Comparison of ENCODE assay signal across 23 cellular contexts in the genomic region with DNA sequence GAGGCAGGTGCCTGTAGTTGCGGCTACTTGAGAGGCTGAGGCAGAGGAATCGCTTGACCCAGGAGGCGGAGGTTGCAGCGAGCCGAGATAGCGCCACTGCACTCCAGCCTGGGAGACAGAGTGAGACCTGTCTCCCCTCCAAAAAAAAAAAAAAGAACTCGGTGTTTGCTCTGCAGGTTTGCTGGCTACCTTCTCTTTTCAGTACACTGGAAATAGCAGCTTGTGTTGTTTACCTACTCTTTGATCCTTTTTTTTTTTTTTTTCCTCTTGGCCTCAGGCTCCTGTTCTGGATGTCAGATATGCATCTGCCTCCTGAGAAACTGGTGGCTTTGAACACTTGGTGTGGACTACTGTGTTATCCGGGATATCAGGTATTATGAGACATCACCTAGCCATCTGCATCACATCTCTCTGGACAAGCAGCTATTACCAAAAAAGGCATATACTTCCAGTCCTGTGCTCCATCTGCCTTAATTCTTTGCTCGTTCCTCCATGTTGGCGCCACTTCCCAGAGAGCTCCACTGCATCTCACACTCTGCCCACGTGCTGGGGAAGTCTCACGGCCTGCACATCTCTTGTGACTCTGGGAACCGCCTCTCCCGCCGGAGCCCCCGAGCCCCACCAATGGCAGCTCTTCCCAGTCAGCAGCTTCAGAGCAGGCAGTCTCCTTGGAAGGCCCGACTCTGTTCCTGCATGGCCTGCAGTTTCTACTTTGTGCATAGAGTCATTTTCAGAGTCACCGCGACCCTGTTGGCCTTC. TPM values are rescaled to one million over a fixed set of nuclear protein-coding genes. Genes with fewer than 3 reads are reported as not detected.
A peak's percentile ranks its signal among the peaks of the same experiment; 100 is the strongest.
DNase-seq lines count a peak whose midpoint lies in the region; ATAC-seq and TF ChIP-seq lines count a peak whose summit lies in the region.
"Had no signal": no experiment of that assay in that cellular context is flagged by ENCODE, and none has a peak within 500 bp of the region (broad histone marks: within the 10 kb centered on the region; RNA-seq: fewer than 3 reads in every experiment).

No MANE protein-coding gene starts in this region.

- no peaks in the 10 kb centered on the region for H3K4me1 Mint-ChIP-seq in MCF 10A (ENCODE audit: insufficient read depth, unreplicated experiment)
- H3K4me1 Mint-ChIP-seq: activated CD4-positive, alpha-beta memory T cell treated with anti-CD3 and anti-CD28 coated beads, Interleukin-2, amount 10 ng/mL, durations not matched to agents 7 days and 5 days had no signal

- H3K27ac Mint-ChIP-seq in MCF 10A (ENCODE audit: low read depth, unreplicated experiment), result peak overlapping the region; percentile 46
- H3K27ac Mint-ChIP-seq: activated CD4-positive, alpha-beta memory T cell treated with anti-CD3 and anti-CD28 coated beads, Interleukin-2, amount 10 ng/mL, durations not matched to agents 7 days and 5 days; CD4-positive, alpha-beta T cell; nephron; stimulated activated naive CD8-positive, alpha-beta T cell treated with anti-CD3 and anti-CD28 coated beads, Interleukin-15, Interleukin-2, amounts not matched to agents 100 ng/mL and 50 ng/mL, for 24 hours had no signal

- H3K4me2 ChIP-seq in GM23248 (ENCODE audit: unreplicated experiment), result no peak overlapping the region
- H3K4me2 ChIP-seq: smooth muscle cell had no signal

- no peaks in the 10 kb centered on the region for H3K4me1 ChIP-seq in breast epithelium
- no peaks in the 10 kb centered on the region for H3K4me1 ChIP-seq in GM23248 (ENCODE audit: insufficient read depth)
- no peaks in the 10 kb centered on the region for H3K4me1 ChIP-seq in left lung
- H3K4me1 ChIP-seq: upper lobe of left lung had no signal

- no peaks in the 10 kb centered on the region for H3K79me2 ChIP-seq in GM23248 (ENCODE audit: insufficient read depth)

- H3F3A ChIP-seq in GM23248 (ENCODE audit: insufficient read depth), result no peaks in the 10 kb centered on the region

- no peaks in the 10 kb centered on the region for H3K27me3 ChIP-seq in breast epithelium
- no peaks in the 10 kb centered on the region for H3K27me3 ChIP-seq in GM23248 (replicated peaks; ENCODE audit: insufficient read depth)
- H3K27me3 ChIP-seq in left lung, result no peaks in the 10 kb centered on the region
- H3K27me3 ChIP-seq: upper lobe of left lung had no signal

- no TSS peak for BruUV-seq in MCF 10A (replicated peaks; lab: Mats Ljungman, UMichigan)

- WGBS in GM23248 (ENCODE audit: low coverage in 1 of 2, low lambda C conversion rate in 2 of 2, missing lambda C conversion rate in 2 of 2), 2 experiments, result 98 to 99% methylated on average over 19 of the region's 19 CpGs

- H4K20me1 ChIP-seq in GM23248 (ENCODE audit: insufficient read depth), result no peaks in the 10 kb centered on the region

- peaks cover 91% of the 10 kb centered on the region for H3K36me3 Mint-ChIP-seq in MCF 10A (ENCODE audit: insufficient read depth, unreplicated experiment)

- ATAC-seq in left lung, result no peak

- H3K27ac ChIP-seq in breast epithelium (no peak overlapping the region), GM23248 (no peak overlapping the region), left lung (no peak overlapping the region)
- H3K27ac ChIP-seq: upper lobe of left lung had no signal

- TF ChIP-seq POLR2A in breast epithelium (IDR thresholded peaks at IDR 0.05), result no peak

- no peaks in the 10 kb centered on the region for H3K9me3 ChIP-seq in breast epithelium
- H3K9me3 ChIP-seq in GM23248 (ENCODE audit: low read depth), result no peaks in the 10 kb centered on the region
- no peaks in the 10 kb centered on the region for H3K9me3 ChIP-seq in left lung
- H3K9me3 ChIP-seq: upper lobe of left lung had no signal

- no peak overlapping the region for H3K9ac ChIP-seq in GM23248

- H3K9me2 ChIP-seq in GM23248 (ENCODE audit: insufficient read depth), result no peaks in the 10 kb centered on the region

- intact Hi-C loops in MCF 10A (cut with micrococcal nuclease) (no loop called here), breast epithelium (cut with DNase I; ENCODE audit: low total_unique reads) (no loop called here), left lung (cut with DNase I) (no loop called here)

- POLR2A ChIA-PET in MCF 10A (lab: Yijun Ruan, JAX), result interaction anchor here (0.8 kb wide), 1 partner anchor 32 kb away, joined by 4 read pairs; no protein-coding TSS in a partner anchor

- no peaks in the 10 kb centered on the region for H3K9me3 Mint-ChIP-seq in MCF 10A (ENCODE audit: unreplicated experiment)
- H3K9me3 Mint-ChIP-seq: activated CD4-positive, alpha-beta memory T cell treated with anti-CD3 and anti-CD28 coated beads, Interleukin-2, amount 10 ng/mL, durations not matched to agents 7 days and 5 days; CD4-positive, alpha-beta T cell; nephron; stimulated activated naive CD8-positive, alpha-beta T cell treated with anti-CD3 and anti-CD28 coated beads, Interleukin-15, Interleukin-2, amounts not matched to agents 100 ng/mL and 50 ng/mL, for 24 hours had no signal

- in situ Hi-C loops in GM23248 (cut with MboI), result no loop called here

- CTCF ChIA-PET in MCF 10A (lab: Yijun Ruan, JAX), result no interaction called here

- H2AFZ ChIP-seq in GM23248, result no peak overlapping the region

- no peak overlapping the region for H3K4me3 Mint-ChIP-seq in MCF 10A (ENCODE audit: unreplicated experiment)
- H3K4me3 Mint-ChIP-seq: activated CD4-positive, alpha-beta memory T cell treated with anti-CD3 and anti-CD28 coated beads, Interleukin-2, amount 10 ng/mL, durations not matched to agents 7 days and 5 days; CD4-positive, alpha-beta T cell; nephron; stimulated activated naive CD8-positive, alpha-beta T cell treated with anti-CD3 and anti-CD28 coated beads, Interleukin-15, Interleukin-2, amounts not matched to agents 100 ng/mL and 50 ng/mL, for 24 hours had no signal

- TF ChIP-seq CTCF in MCF 10A (IDR thresholded peaks at IDR 0.05; ENCODE audit: unreplicated experiment) (no peak), breast epithelium (IDR thresholded peaks at IDR 0.05) (no peak), left lung (IDR thresholded peaks at IDR 0.05) (no peak)

- H3K36me3 ChIP-seq in breast epithelium, result no peaks in the 10 kb centered on the region
- H3K36me3 ChIP-seq in GM23248 (ENCODE audit: low read depth), result peaks cover 38% of the 10 kb centered on the region; the same call in 1 of the 2 replicates
- H3K36me3 ChIP-seq in left lung, result peaks cover 0 to 97% of the 10 kb centered on the region in 2 donors

- DNase-seq in MCF 10A (ENCODE audit: unreplicated experiment) (no peak), breast epithelium (ENCODE audit: low spot score in 2 of 2) (no peak), NCI-H146 treated with DMSO at 0.1 percent for 48 hours (lab: John Stamatoyannopoulos, UW; ENCODE audit: unreplicated experiment) (peak; percentile 70), ecto neural progenitor cell (ENCODE audit: low spot score) (peak; percentile 33), pons (ENCODE audit: low spot score) (peak; percentile 3), GM23248 (no peak), RKO (ENCODE audit: low spot score) (no peak), left lung (no peak)
- DNase-seq: activated CD4-positive, alpha-beta memory T cell treated with anti-CD3 and anti-CD28 coated beads, Interleukin-2, amount 10 ng/mL, durations not matched to agents 7 days and 5 days; activated CD4-positive, CD25-positive, alpha-beta regulatory T cell; activated naive CD4-positive, alpha-beta T cell treated with anti-CD3 and anti-CD28 coated beads, Interleukin-2, amount 50 U/mL, for 16 hours; activated T-cell treated with anti-CD3 and anti-CD28 coated beads, Interleukin-2, amount 50 U/mL, for 48 hours; CD4-positive, alpha-beta T cell; DMS79; effector memory CD4-positive, alpha-beta T cell; left cardiac atrium; NCI-H2081 treated with DMSO at 0.1 percent for 48 hours; OCI-M1; stimulated activated CD4-positive, alpha-beta T cell treated with anti-CD3 and anti-CD28 coated beads, Interleukin-4, amount 100 ng/mL, for 1 hour; upper lobe of left lung had no signal

- no peaks in the 10 kb centered on the region for H3K27me3 Mint-ChIP-seq in MCF 10A (ENCODE audit: insufficient read depth, unreplicated experiment)
- H3K27me3 Mint-ChIP-seq: activated CD4-positive, alpha-beta memory T cell treated with anti-CD3 and anti-CD28 coated beads, Interleukin-2, amount 10 ng/mL, durations not matched to agents 7 days and 5 days; CD4-positive, alpha-beta T cell; stimulated activated naive CD8-positive, alpha-beta T cell treated with anti-CD3 and anti-CD28 coated beads, Interleukin-15, Interleukin-2, amounts not matched to agents 100 ng/mL and 50 ng/mL, for 24 hours had no signal

- no peak overlapping the region for H3K4me3 ChIP-seq in breast epithelium
- H3K4me3 ChIP-seq in GM23248, result no peak overlapping the region
- H3K4me3 ChIP-seq in left lung, result no peak overlapping the region
- H3K4me3 ChIP-seq: smooth muscle cell, upper lobe of left lung had no signal

RNA-seq across cellular contexts. Expression of gene TRAF3, which starts 50.9 kb away (rescaled TPM):
- total RNA-seq in MCF 10A (2022) (24.3 and 25.3 TPM in 2 replicates), breast epithelium (10 to 100 TPM; 13.1 to 15.7 (median 14.6) TPM), left lung (10 to 100 TPM; 20.8 to 25.1 TPM)
- 17.9 and 18.6 TPM in 2 replicates for total RNA-seq in GM23248 (2014; rRNA removed; shearing (Covaris generic))
- 7.8 and 7.9 TPM in 2 replicates for polyA plus RNA-seq in GM23248 (2016; fragmentation: Nextera tagmentation; extraction: Ambion mirVana)

Comparison
In these comparisons a context has a peak if more than half of its experiments do, and no peak if none do; other contexts are left out.
1. DNase-seq: peak in NCI-H146 treated with DMSO at 0.1 percent for 48 hours (single experiment), ecto neural progenitor cell (single experiment) and pons (single experiment); none in MCF 10A (single experiment), breast epithelium (0 of 2), GM23248 (single experiment), RKO (single experiment) and left lung (0 of 2).